11 cellular contexts compared by ENCODE assay signal in the genomic region with DNA sequence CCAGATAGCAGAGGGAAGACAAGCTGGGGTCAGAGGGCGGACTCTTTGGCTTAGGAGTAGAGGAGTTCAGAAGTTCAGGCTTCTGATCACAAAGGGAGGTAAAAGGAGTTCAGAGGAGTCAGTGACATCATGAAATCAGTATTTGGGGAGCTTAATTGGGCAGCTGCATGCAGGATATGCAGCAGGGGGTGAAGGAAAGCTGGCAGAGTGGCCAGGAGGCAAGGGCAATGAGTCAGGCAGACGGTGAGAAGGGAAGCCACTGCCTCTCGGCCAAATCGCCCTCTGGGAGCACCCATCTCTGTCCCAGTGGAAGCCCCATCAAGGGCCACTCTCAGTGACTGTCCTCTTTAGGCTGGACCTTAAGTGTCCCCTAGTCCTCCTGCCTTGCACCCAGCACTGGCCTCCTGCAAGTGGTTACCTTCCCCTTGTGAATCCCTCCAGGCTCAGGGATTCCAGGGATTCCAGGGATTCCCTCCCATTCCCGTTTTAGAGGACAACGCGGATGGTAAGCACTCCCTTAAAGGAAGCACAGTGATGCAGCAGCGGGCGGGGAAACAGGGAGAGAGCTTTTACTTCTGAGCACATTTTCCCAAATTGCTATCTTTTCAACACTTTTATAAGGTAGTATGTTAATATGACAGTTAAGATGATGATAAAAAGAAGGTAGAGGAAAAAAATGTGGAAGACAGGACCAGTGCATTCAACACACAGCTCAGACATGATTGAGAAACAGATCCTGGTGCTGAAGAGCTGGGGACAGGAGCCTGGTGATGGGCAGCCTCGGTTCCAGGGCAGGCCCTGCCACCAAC.
DNase-seq lines count a peak whose midpoint lies in the region; ATAC-seq and TF ChIP-seq lines count a peak whose summit lies in the region.
"Had no signal": no experiment of that assay in that cellular context is flagged by ENCODE, and none has a peak within 500 bp of the region (broad histone marks: within the 10 kb centered on the region; RNA-seq: fewer than 3 reads in every experiment).

No MANE protein-coding gene starts in this region.

- H3K27me3 ChIP-seq in Caco-2 (replicated peaks; ENCODE audit: control insufficient read depth, insufficient read depth, low read length) (no peaks in the 10 kb centered on the region), Karpas-422 (ENCODE audit: low read length) (no peaks in the 10 kb centered on the region)

- no peaks in the 10 kb centered on the region for H3K79me2 ChIP-seq in Karpas-422 (ENCODE audit: low read length)

- H3K27ac ChIP-seq in Karpas-422 (ENCODE audit: low read length), result peak overlapping the region; percentile 100

- H3K9me2 ChIP-seq in Karpas-422 (replicated peaks; ENCODE audit: insufficient read depth, low read length), result no peaks in the 10 kb centered on the region

- H3K9ac ChIP-seq in Karpas-422 (ENCODE audit: low read length), result peak overlapping the region; percentile 92

- H3K9me3 ChIP-seq in Caco-2 (no peaks in the 10 kb centered on the region), Karpas-422 (ENCODE audit: low read length) (no peaks in the 10 kb centered on the region)

- H3K4me3 Mint-ChIP-seq in Caco-2 (ENCODE audit: unreplicated experiment) (no peak overlapping the region), nephron progenitor cell (no peak overlapping the region)

- TF ChIP-seq CTCF in Caco-2 (IDR thresholded peaks at IDR 0.05; ENCODE audit: insufficient read depth in 1 of 2, low read depth in 1 of 2, low read length in 1 of 2, severe bottlenecking in 1 of 2, unreplicated experiment in 1 of 2) (no peak), nephron progenitor cell (IDR thresholded peaks at IDR 0.05) (no peak)

- H3K4me2 ChIP-seq in Karpas-422 (ENCODE audit: low read depth, low read length, poor library complexity, severe bottlenecking), result peak overlapping the region; percentile 93

- CTCF ChIA-PET in Caco-2 (lab: Charles Lee), result no interaction called here

- H4K20me1 ChIP-seq in Karpas-422 (ENCODE audit: insufficient read depth, low read depth, low read length), result no peaks in the 10 kb centered on the region

- H3K4me3 ChIP-seq in Caco-2 (ENCODE audit: low read depth, low read length) (no peak overlapping the region), Karpas-422 (ENCODE audit: low read length) (peak overlapping the region; percentile 56)

- H3K9me3 Mint-ChIP-seq in Caco-2 (ENCODE audit: unreplicated experiment) (no peaks in the 10 kb centered on the region), nephron progenitor cell (no peaks in the 10 kb centered on the region)

- ATAC-seq in GM19324 (IDR thresholded peaks at IDR 0.05; ENCODE audit: low FRiP score, unreplicated experiment) (no peak), GM18867 (IDR thresholded peaks at IDR 0.05; ENCODE audit: unreplicated experiment) (no peak)

- peak overlapping the region; percentile 23 for H3K27ac Mint-ChIP-seq in Caco-2 (ENCODE audit: unreplicated experiment)
- peak overlapping the region; percentile 73 for H3K27ac Mint-ChIP-seq in nephron progenitor cell

- peaks cover 13% of the 10 kb centered on the region for H3K4me1 Mint-ChIP-seq in Caco-2 (ENCODE audit: low read depth, unreplicated experiment)
- H3K4me1 Mint-ChIP-seq in nephron progenitor cell, result peaks cover 24% of the 10 kb centered on the region

- POLR2A ChIA-PET in Caco-2 (lab: Charles Lee), result interaction anchor here (0.5 kb wide), 1 partner anchor 295 kb away, joined by 3 read pairs; no protein-coding TSS in a partner anchor

- no TSS peak for BruUV-seq in Caco-2 (replicated peaks; lab: Mats Ljungman, UMichigan)

- H3K36me3 Mint-ChIP-seq in Caco-2 (ENCODE audit: insufficient read depth, unreplicated experiment) (no peaks in the 10 kb centered on the region), nephron progenitor cell (ENCODE audit: low read depth) (no peaks in the 10 kb centered on the region)

- H3K27me3 Mint-ChIP-seq in Caco-2 (ENCODE audit: insufficient read depth, unreplicated experiment), result no peaks in the 10 kb centered on the region
- peaks cover 9% of the 10 kb centered on the region for H3K27me3 Mint-ChIP-seq in nephron progenitor cell (ENCODE audit: low read depth, poor library complexity)

- H2AFZ ChIP-seq in Karpas-422 (ENCODE audit: low read length), result no peak overlapping the region

- H3K36me3 ChIP-seq in Caco-2 (ENCODE audit: control insufficient read depth, insufficient read depth, low read length) (no peaks in the 10 kb centered on the region), Karpas-422 (ENCODE audit: insufficient read depth, low read length) (no peaks in the 10 kb centered on the region)

- H3K4me1 ChIP-seq in Caco-2 (peaks cover 13% of the 10 kb centered on the region), Karpas-422 (ENCODE audit: low read length) (peaks cover 76% of the 10 kb centered on the region)

- DNase-seq in Caco-2 (peak in 1 of 2 experiments; percentile 43), Karpas-422 (peak; percentile 74), ecto neural progenitor cell (ENCODE audit: low spot score) (peak; percentile 61), nephron progenitor cell (peak; percentile 15), posterior cingulate gyrus (no peak), NCI-H82 treated with DMSO at 0.1 percent for 48 hours (lab: John Stamatoyannopoulos, UW; ENCODE audit: unreplicated experiment) (no peak)
- DNase-seq: anterior cingulate cortex, DMS79, RPMI8226 had no signal

- intact Hi-C loops in Caco-2 (cut with micrococcal nuclease; ENCODE audit: unreplicated experiment) (no loop called here), posterior cingulate gyrus (cut with DNase I) (no loop called here)

Comparison
In these comparisons a context has a peak if more than half of its experiments do, and no peak if none do; other contexts are left out.
1. DNase-seq: peak in Karpas-422 (single experiment), ecto neural progenitor cell (single experiment) and nephron progenitor cell (single experiment); none in posterior cingulate gyrus (0 of 10) and NCI-H82 treated with DMSO at 0.1 percent for 48 hours (single experiment).